Comparison of ENCODE assay signal across 13 cellular contexts in the genomic region with DNA sequence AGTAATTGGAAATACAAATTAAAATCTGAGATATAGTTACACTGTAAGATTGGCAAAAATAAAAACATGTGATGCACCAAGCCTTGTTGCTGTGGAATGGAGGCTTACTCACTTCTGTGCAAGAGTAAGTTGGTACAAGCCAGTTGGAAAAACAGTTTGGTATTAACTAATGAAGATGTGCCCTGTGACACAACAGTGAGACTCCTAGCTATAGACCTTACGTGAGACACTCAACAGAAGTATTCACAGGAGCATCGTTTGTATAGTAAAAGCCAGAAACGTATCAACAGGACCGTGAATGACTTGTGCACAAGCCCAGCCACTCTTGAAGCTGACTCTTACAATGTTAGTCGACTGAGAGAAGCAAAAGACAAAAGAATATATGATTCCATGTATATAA. TPM values are rescaled to one million over a fixed set of nuclear protein-coding genes. Genes with fewer than 3 reads are reported as not detected.
DNase-seq lines count a peak whose midpoint lies in the region; ATAC-seq, FAIRE-seq and TF ChIP-seq lines count a peak whose summit lies in the region.
"Had no signal": no experiment of that assay in that cellular context is flagged by ENCODE, and none has a peak within 500 bp of the region (broad histone marks: within the 10 kb centered on the region; RNA-seq: fewer than 3 reads in every experiment).

No MANE protein-coding gene starts in this region.

- CTCF ChIA-PET in activated naive CD4-positive, alpha-beta T cell treated with anti-CD3 and anti-CD28 coated beads, Interleukin-2, amount 10 ng/mL, durations not matched to agents 7 days and 5 days (lab: Charles Lee), result no interaction called here

- H3K4me3 Mint-ChIP-seq in activated T-cell treated with anti-CD3 and anti-CD28 coated beads, Interleukin-2, amount 50 U/mL, for 24 hours, result no peak overlapping the region
- no peak overlapping the region for H3K4me3 Mint-ChIP-seq in natural killer cell
- H3K4me3 Mint-ChIP-seq in natural killer cell treated with Interleukin-12 subunit alpha and Interleukin-12 subunit beta and Interleukin-15 and Interleukin-18, amount 100 ng/mL, for 72 hours, result no peak overlapping the region
- H3K4me3 Mint-ChIP-seq in activated naive CD4-positive, alpha-beta T cell treated with anti-CD3 and anti-CD28 coated beads, Interleukin-2, amount 10 ng/mL, durations not matched to agents 7 days and 5 days, result no peak overlapping the region
- H3K4me3 Mint-ChIP-seq: CD14-positive monocyte, H9, IgD-negative memory B cell had no signal

- no peak for TF ChIP-seq CTCF in natural killer cell (IDR thresholded peaks at IDR 0.05)

- FAIRE-seq in H54 (lab: Jason Lieb, UNC), result peak; percentile 23

- H3K27ac Mint-ChIP-seq in activated T-cell treated with anti-CD3 and anti-CD28 coated beads, Interleukin-2, amount 50 U/mL, for 24 hours, result peak overlapping the region; percentile 65
- peak overlapping the region; percentile 16 to 58 for H3K27ac Mint-ChIP-seq in natural killer cell
- no peak overlapping the region for H3K27ac Mint-ChIP-seq in natural killer cell treated with Interleukin-12 subunit alpha and Interleukin-12 subunit beta and Interleukin-15 and Interleukin-18, amount 100 ng/mL, for 72 hours
- no peak overlapping the region for H3K27ac Mint-ChIP-seq in activated naive CD4-positive, alpha-beta T cell treated with anti-CD3 and anti-CD28 coated beads, Interleukin-2, amount 10 ng/mL, durations not matched to agents 7 days and 5 days
- H3K27ac Mint-ChIP-seq: H9 had no signal

- no peak for TF ChIP-seq POLR2A in H54 (IDR thresholded peaks at IDR 0.05; ENCODE audit: low read depth, low read length)

- H3K4me1 Mint-ChIP-seq in activated T-cell treated with anti-CD3 and anti-CD28 coated beads, Interleukin-2, amount 50 U/mL, for 24 hours (ENCODE audit: low read depth), result peaks cover 3% of the 10 kb centered on the region
- H3K4me1 Mint-ChIP-seq in natural killer cell, result no peaks in the 10 kb centered on the region
- H3K4me1 Mint-ChIP-seq in natural killer cell treated with Interleukin-12 subunit alpha and Interleukin-12 subunit beta and Interleukin-15 and Interleukin-18, amount 100 ng/mL, for 72 hours (ENCODE audit: low read depth in 2 of 2), result peaks cover 0 to 4% of the 10 kb centered on the region in 2 donors
- H3K4me1 Mint-ChIP-seq in activated naive CD4-positive, alpha-beta T cell treated with anti-CD3 and anti-CD28 coated beads, Interleukin-2, amount 10 ng/mL, durations not matched to agents 7 days and 5 days, result no peaks in the 10 kb centered on the region
- H3K4me1 Mint-ChIP-seq: CD14-positive monocyte, H9 had no signal

- intact Hi-C loops in natural killer cell (cut with micrococcal nuclease), result no loop called here

- ATAC-seq in natural killer cell, result no peak
- no peak for ATAC-seq in natural killer cell treated with Interleukin-12 subunit alpha and Interleukin-12 subunit beta and Interleukin-15 and Interleukin-18, amount 100 ng/mL, for 72 hours

- DNase-seq in activated T-cell treated with anti-CD3 and anti-CD28 coated beads, Interleukin-2, amount 50 U/mL, for 24 hours, result no peak
- no peak for DNase-seq in activated T-cell treated with anti-CD3 and anti-CD28 coated beads for 4 hours
- DNase-seq in natural killer cell, result no peak
- DNase-seq in natural killer cell treated with Interleukin-12 subunit alpha and Interleukin-12 subunit beta and Interleukin-15 and Interleukin-18, amount 100 ng/mL, for 72 hours (ENCODE audit: low spot score), result no peak
- no peak for DNase-seq in H54 (ENCODE audit: insufficient read length, low spot score)
- no peak for DNase-seq in stimulated activated naive CD4-positive, alpha-beta T cell (lab: John Stamatoyannopoulos, UW)
- DNase-seq in activated naive CD4-positive, alpha-beta T cell treated with anti-CD3 and anti-CD28 coated beads, Interleukin-2, amount 10 ng/mL, durations not matched to agents 7 days and 5 days, result no peak
- DNase-seq: 8988T, GM23248, H9 had no signal

- H3K27me3 Mint-ChIP-seq in activated T-cell treated with anti-CD3 and anti-CD28 coated beads, Interleukin-2, amount 50 U/mL, for 24 hours, result no peaks in the 10 kb centered on the region
- H3K27me3 Mint-ChIP-seq in natural killer cell (ENCODE audit: low read depth in 2 of 2), result no peaks in the 10 kb centered on the region
- no peaks in the 10 kb centered on the region for H3K27me3 Mint-ChIP-seq in natural killer cell treated with Interleukin-12 subunit alpha and Interleukin-12 subunit beta and Interleukin-15 and Interleukin-18, amount 100 ng/mL, for 72 hours
- no peaks in the 10 kb centered on the region for H3K27me3 Mint-ChIP-seq in activated naive CD4-positive, alpha-beta T cell treated with anti-CD3 and anti-CD28 coated beads, Interleukin-2, amount 10 ng/mL, durations not matched to agents 7 days and 5 days
- H3K27me3 Mint-ChIP-seq: IgD-negative memory B cell had no signal

- peaks cover 93% of the 10 kb centered on the region for H3K36me3 Mint-ChIP-seq in activated T-cell treated with anti-CD3 and anti-CD28 coated beads, Interleukin-2, amount 50 U/mL, for 24 hours (ENCODE audit: low read depth)
- H3K36me3 Mint-ChIP-seq in natural killer cell, result peaks cover 28% of the 10 kb centered on the region
- H3K36me3 Mint-ChIP-seq in natural killer cell treated with Interleukin-12 subunit alpha and Interleukin-12 subunit beta and Interleukin-15 and Interleukin-18, amount 100 ng/mL, for 72 hours, result peaks cover 25% of the 10 kb centered on the region
- peaks cover 48% of the 10 kb centered on the region for H3K36me3 Mint-ChIP-seq in activated naive CD4-positive, alpha-beta T cell treated with anti-CD3 and anti-CD28 coated beads, Interleukin-2, amount 10 ng/mL, durations not matched to agents 7 days and 5 days

- no peaks in the 10 kb centered on the region for H3K9me3 Mint-ChIP-seq in activated T-cell treated with anti-CD3 and anti-CD28 coated beads, Interleukin-2, amount 50 U/mL, for 24 hours
- H3K9me3 Mint-ChIP-seq in natural killer cell, result no peaks in the 10 kb centered on the region
- no peaks in the 10 kb centered on the region for H3K9me3 Mint-ChIP-seq in natural killer cell treated with Interleukin-12 subunit alpha and Interleukin-12 subunit beta and Interleukin-15 and Interleukin-18, amount 100 ng/mL, for 72 hours
- H3K9me3 Mint-ChIP-seq in activated naive CD4-positive, alpha-beta T cell treated with anti-CD3 and anti-CD28 coated beads, Interleukin-2, amount 10 ng/mL, durations not matched to agents 7 days and 5 days, result no peaks in the 10 kb centered on the region
- H3K9me3 Mint-ChIP-seq: CD14-positive monocyte, H9, IgD-negative memory B cell had no signal

RNA-seq across cellular contexts. Expression of a gene that starts 14.6 kb away (rescaled TPM):
- 10 to 100 TPM; 20.8 to 25.1 (median 23.8) TPM for total RNA-seq in natural killer cell
- total RNA-seq in natural killer cell treated with Interleukin-12 subunit alpha and Interleukin-12 subunit beta and Interleukin-15 and Interleukin-18, amount 100 ng/mL, for 72 hours, result 10 to 100 TPM; 62.4 to 75.8 TPM

RNA-seq across cellular contexts. Expression of a gene that starts 20.5 kb away (rescaled TPM):
- total RNA-seq in natural killer cell, result 10 to 100 TPM; 30.8 to 34.5 (median 31.6) TPM
- 10 to 100 TPM; 18.7 to 24.2 TPM for total RNA-seq in natural killer cell treated with Interleukin-12 subunit alpha and Interleukin-12 subunit beta and Interleukin-15 and Interleukin-18, amount 100 ng/mL, for 72 hours

RNA-seq across cellular contexts. Expression of a gene that starts 20.5 kb away (rescaled TPM):
- 1 to 10 TPM; 1.0 to 2.1 (median 1.3) TPM for total RNA-seq in natural killer cell
- total RNA-seq in natural killer cell treated with Interleukin-12 subunit alpha and Interleukin-12 subunit beta and Interleukin-15 and Interleukin-18, amount 100 ng/mL, for 72 hours, result not detected
- total RNA-seq: GM23248, HT-29 had no signal

Comparison
In these comparisons a context has a peak if more than half of its experiments do, and no peak if none do; other contexts are left out.
1. H3K27ac Mint-ChIP-seq: peak in activated T-cell treated with anti-CD3 and anti-CD28 coated beads, Interleukin-2, amount 50 U/mL, for 24 hours (single experiment) and natural killer cell (2 of 2); none in natural killer cell treated with Interleukin-12 subunit alpha and Interleukin-12 subunit beta and Interleukin-15 and Interleukin-18, amount 100 ng/mL, for 72 hours (0 of 2) and activated naive CD4-positive, alpha-beta T cell treated with anti-CD3 and anti-CD28 coated beads, Interleukin-2, amount 10 ng/mL, durations not matched to agents 7 days and 5 days (single experiment).